ENCODE assay signal across 20 cellular contexts in the genomic region with DNA sequence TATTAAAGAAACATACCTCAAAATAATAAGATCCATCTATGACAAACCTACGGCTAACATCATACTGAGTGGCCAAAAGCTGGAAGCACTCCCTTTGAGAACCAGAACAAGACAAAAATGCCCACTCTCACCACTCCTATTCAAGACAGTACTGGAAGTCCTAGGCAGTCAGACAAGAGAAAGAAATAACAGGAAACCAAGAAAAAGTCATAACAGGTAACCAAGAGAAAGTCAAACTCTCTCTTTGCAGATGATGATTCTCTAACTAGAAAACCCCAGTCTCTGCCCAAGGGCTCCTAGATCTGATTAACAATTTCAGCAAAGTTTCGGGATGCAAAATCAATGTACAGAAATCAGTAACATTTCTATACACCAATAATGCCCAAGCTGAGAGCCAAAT. TPM values are rescaled to one million over a fixed set of nuclear protein-coding genes. Genes with fewer than 3 reads are reported as not detected.
A peak's percentile ranks its signal among the peaks of the same experiment; 100 is the strongest.
DNase-seq lines count a peak whose midpoint lies in the region; ATAC-seq and TF ChIP-seq lines count a peak whose summit lies in the region.
"Had no signal": no experiment of that assay in that cellular context is flagged by ENCODE, and none has a peak within 500 bp of the region (broad histone marks: within the 10 kb centered on the region; RNA-seq: fewer than 3 reads in every experiment).

No MANE protein-coding gene starts in this region.

- H3K9me3 Mint-ChIP-seq in activated naive CD4-positive, alpha-beta T cell treated with anti-CD3 and anti-CD28 coated beads for 36 hours, result peaks cover 8% of the 10 kb centered on the region
- H3K9me3 Mint-ChIP-seq in activated naive CD8-positive, alpha-beta T cell treated with anti-CD3 and anti-CD28 coated beads, Interleukin-2, amount 10 ng/mL, durations not matched to agents 7 days and 5 days, result peaks cover 4% of the 10 kb centered on the region

- H3K9ac ChIP-seq in Loucy (ENCODE audit: low read depth, low read length, poor library complexity, severe bottlenecking), result no peak overlapping the region

- no peaks in the 10 kb centered on the region for H3K27me3 Mint-ChIP-seq in activated naive CD4-positive, alpha-beta T cell treated with anti-CD3 and anti-CD28 coated beads for 36 hours (ENCODE audit: low read depth)
- no peaks in the 10 kb centered on the region for H3K27me3 Mint-ChIP-seq in activated naive CD8-positive, alpha-beta T cell treated with anti-CD3 and anti-CD28 coated beads, Interleukin-2, amount 10 ng/mL, durations not matched to agents 7 days and 5 days
- H3K27me3 Mint-ChIP-seq: IgD-negative memory B cell had no signal

- peaks cover 100% of the 10 kb centered on the region for H3K79me2 ChIP-seq in Loucy (ENCODE audit: insufficient read depth, low read length)

- H3K9me3 ChIP-seq in Loucy (ENCODE audit: insufficient read depth, low read depth, low read length), result 0 out of 2 replicates have a peak, but pooled peaks cover 3% of the 10 kb centered on the region
- H3K9me3 ChIP-seq: pancreas had no signal

- peaks cover 92% of the 10 kb centered on the region for H3K4me1 Mint-ChIP-seq in activated naive CD4-positive, alpha-beta T cell treated with anti-CD3 and anti-CD28 coated beads for 36 hours (ENCODE audit: low read depth)
- peaks cover 68% of the 10 kb centered on the region for H3K4me1 Mint-ChIP-seq in activated naive CD8-positive, alpha-beta T cell treated with anti-CD3 and anti-CD28 coated beads, Interleukin-2, amount 10 ng/mL, durations not matched to agents 7 days and 5 days

- intact Hi-C loops in activated naive CD4-positive, alpha-beta T cell treated with anti-CD3 and anti-CD28 coated beads for 36 hours (cut with micrococcal nuclease), result loop anchor here (1.0 to 5.0 kb wide), 10 partner anchors 13 to 145 kb away; a partner anchor contains a TSS

- DNase-seq in activated naive CD4-positive, alpha-beta T cell treated with anti-CD3 and anti-CD28 coated beads for 36 hours, result peak; percentile 38
- no peak for DNase-seq in activated naive CD4-positive, alpha-beta T cell treated with anti-CD3 and anti-CD28 coated beads, Interleukin-2, amount 50 U/mL, for 16 hours
- DNase-seq in activated naive CD8-positive, alpha-beta T cell treated with anti-CD3 and anti-CD28 coated beads, Interleukin-2, amount 10 ng/mL, durations not matched to agents 7 days and 5 days, result no peak
- no peak for DNase-seq in stimulated activated naive CD8-positive, alpha-beta T cell treated with anti-CD3 and anti-CD28 coated beads, Interleukin-15, Interleukin-2, amounts not matched to agents 100 U/mL and 50 U/mL, for 24 hours
- no peak for DNase-seq in NCI-H187 treated with DMSO at 0.1 percent for 48 hours (lab: John Stamatoyannopoulos, UW)
- DNase-seq in effector CD8-positive, alpha-beta T cell (lab: John Stamatoyannopoulos, UW), result no peak
- no peak for DNase-seq in SW 1271 (lab: John Stamatoyannopoulos, UW)
- DNase-seq: activated CD4-positive, alpha-beta T cell treated with anti-CD3 and anti-CD28 coated beads, Interleukin-2, amount 50 U/mL, for 1 hour; activated gamma-delta T cell; brain microvascular endothelial cell; DMS79 treated with DMSO at 0.1 percent for 48 hours; glutamatergic neuron; NCI-H2029; pancreas; SIG-M5; stimulated activated CD4-positive, alpha-beta T cell treated with anti-CD3 and anti-CD28 coated beads, Interleukin-2, amount 100 ng/mL, for 48 hours; T-helper 9 cell had no signal

- peaks cover 42% of the 10 kb centered on the region for H3K4me1 ChIP-seq in Loucy (ENCODE audit: insufficient read depth, low read length, poor library complexity, severe bottlenecking)

- peak overlapping the region; percentile 84 for H3K27ac Mint-ChIP-seq in activated naive CD4-positive, alpha-beta T cell treated with anti-CD3 and anti-CD28 coated beads for 36 hours
- H3K27ac Mint-ChIP-seq in activated naive CD8-positive, alpha-beta T cell treated with anti-CD3 and anti-CD28 coated beads, Interleukin-2, amount 10 ng/mL, durations not matched to agents 7 days and 5 days, result peak overlapping the region; percentile 83

- TF ChIP-seq CTCF in Loucy (conservative IDR thresholded peaks at IDR 0.05; ENCODE audit: low read length), result no peak

- ATAC-seq in activated naive CD8-positive, alpha-beta T cell treated with anti-CD3 and anti-CD28 coated beads, Interleukin-2, amount 10 ng/mL, durations not matched to agents 7 days and 5 days (ENCODE audit: low read depth), result peak; percentile 61
- ATAC-seq in stimulated activated naive CD8-positive, alpha-beta T cell treated with anti-CD3 and anti-CD28 coated beads, Interleukin-15, Interleukin-2, amounts not matched to agents 100 U/mL and 50 U/mL, for 24 hours, result peak; percentile 66
- ATAC-seq: pancreas had no signal

- peaks cover 34% of the 10 kb centered on the region for H3K36me3 Mint-ChIP-seq in activated naive CD4-positive, alpha-beta T cell treated with anti-CD3 and anti-CD28 coated beads for 36 hours (ENCODE audit: low read depth)
- H3K36me3 Mint-ChIP-seq in activated naive CD8-positive, alpha-beta T cell treated with anti-CD3 and anti-CD28 coated beads, Interleukin-2, amount 10 ng/mL, durations not matched to agents 7 days and 5 days, result peaks cover 59% of the 10 kb centered on the region

- H3K4me3 Mint-ChIP-seq in activated naive CD4-positive, alpha-beta T cell treated with anti-CD3 and anti-CD28 coated beads for 36 hours, result peak overlapping the region; percentile 34
- peak overlapping the region; percentile 71 for H3K4me3 Mint-ChIP-seq in activated naive CD8-positive, alpha-beta T cell treated with anti-CD3 and anti-CD28 coated beads, Interleukin-2, amount 10 ng/mL, durations not matched to agents 7 days and 5 days

- H3K36me3 ChIP-seq in Loucy (ENCODE audit: insufficient read depth, low read length), result peaks cover 32% of the 10 kb centered on the region
- H3K36me3 ChIP-seq: brain microvascular endothelial cell, esophagus muscularis mucosa, pancreas had no signal

- peak overlapping the region; percentile 9 for H3K4me2 ChIP-seq in Loucy (ENCODE audit: low read depth, low read length, poor library complexity, severe bottlenecking)

- H3K9me2 ChIP-seq in Loucy (replicated peaks; ENCODE audit: low read depth, low read length), result no peaks in the 10 kb centered on the region

- CTCF ChIA-PET in activated naive CD4-positive, alpha-beta T cell treated with anti-CD3 and anti-CD28 coated beads for 36 hours (lab: Charles Lee), result interaction anchor here (0.8 to 1.3 kb wide), 4 partner anchors 12 to 76 kb away, joined by 3 to 4 read pairs (median 3); no protein-coding TSS in a partner anchor

- H4K20me1 ChIP-seq in Loucy (ENCODE audit: insufficient read depth, low read length, poor library complexity, severe bottlenecking), result peaks cover 100% of the 10 kb centered on the region

- H3K27me3 ChIP-seq in Loucy (ENCODE audit: insufficient read depth, low read length, poor library complexity, severe bottlenecking), result no peaks in the 10 kb centered on the region
- H3K27me3 ChIP-seq: brain microvascular endothelial cell, esophagus muscularis mucosa, pancreas had no signal

- POLR2A ChIA-PET in activated naive CD8-positive, alpha-beta T cell treated with anti-CD3 and anti-CD28 coated beads, Interleukin-2, amount 10 ng/mL, durations not matched to agents 7 days and 5 days (lab: Charles Lee), result interaction anchor here (1.4 kb wide), 1 partner anchor 35 kb away, joined by 4 read pairs; no protein-coding TSS in a partner anchor

- H2AFZ ChIP-seq in Loucy (ENCODE audit: low read length), result no peak overlapping the region

- no peak overlapping the region for H3K4me3 ChIP-seq in Loucy (ENCODE audit: low read length, poor library complexity, severe bottlenecking)
- H3K4me3 ChIP-seq: esophagus muscularis mucosa, pancreas had no signal

- H3F3A ChIP-seq in Loucy (ENCODE audit: low read depth), result peaks cover 4% of the 10 kb centered on the region

RNA-seq across cellular contexts. Expression of a gene that starts 35.6 kb away (rescaled TPM):
- total RNA-seq in activated naive CD4-positive, alpha-beta T cell treated with anti-CD3 and anti-CD28 coated beads for 36 hours, result 100 to 1,000 TPM; 232 to 255 TPM
- total RNA-seq in activated naive CD8-positive, alpha-beta T cell treated with anti-CD3 and anti-CD28 coated beads, Interleukin-2, amount 10 ng/mL, durations not matched to agents 7 days and 5 days, result 100 to 1,000 TPM; 490 to 493 TPM
